In genomic region chr5:43065384-43066230, GRCh38 we compare ENCODE assay signal across 1 cellular context.
TF ChIP-seq lines count a peak whose summit lies in the region.

No MANE protein-coding gene starts in this region.

TF ChIP-seq in HepG2, 621 proteins besides CTCF, POLR2A, EP300 and RAD21 (continued from another document and continues in another):
- TF ChIP-seq, protein P1, sequence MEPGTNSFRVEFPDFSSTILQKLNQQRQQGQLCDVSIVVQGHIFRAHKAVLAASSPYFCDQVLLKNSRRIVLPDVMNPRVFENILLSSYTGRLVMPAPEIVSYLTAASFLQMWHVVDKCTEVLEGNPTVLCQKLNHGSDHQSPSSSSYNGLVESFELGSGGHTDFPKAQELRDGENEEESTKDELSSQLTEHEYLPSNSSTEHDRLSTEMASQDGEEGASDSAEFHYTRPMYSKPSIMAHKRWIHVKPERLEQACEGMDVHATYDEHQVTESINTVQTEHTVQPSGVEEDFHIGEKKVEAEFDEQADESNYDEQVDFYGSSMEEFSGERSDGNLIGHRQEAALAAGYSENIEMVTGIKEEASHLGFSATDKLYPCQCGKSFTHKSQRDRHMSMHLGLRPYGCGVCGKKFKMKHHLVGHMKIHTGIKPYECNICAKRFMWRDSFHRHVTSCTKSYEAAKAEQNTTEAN (CRISPR knock-in tag; conservative IDR thresholded peaks at IDR 0.05) = no peak
- TF ChIP-seq ZNF136 (CRISPR knock-in tag; IDR thresholded peaks at IDR 0.05; ENCODE audit: low read depth) = no peak
- no peak for TF ChIP-seq ZNF562 (CRISPR knock-in tag; IDR thresholded peaks at IDR 0.05; ENCODE audit: borderline replicate concordance)
- no peak for TF ChIP-seq GMEB2 (CRISPR knock-in tag; IDR thresholded peaks at IDR 0.05; ENCODE audit: low read depth)
- TF ChIP-seq ZNF382 (CRISPR knock-in tag; IDR thresholded peaks at IDR 0.05; ENCODE audit: borderline replicate concordance) = no peak
- no peak for TF ChIP-seq SRSF9 (IDR thresholded peaks at IDR 0.05; ENCODE audit: borderline replicate concordance, insufficient read depth, low read depth, low read length, poor library complexity, severe bottlenecking)
- TF ChIP-seq, protein P2, sequence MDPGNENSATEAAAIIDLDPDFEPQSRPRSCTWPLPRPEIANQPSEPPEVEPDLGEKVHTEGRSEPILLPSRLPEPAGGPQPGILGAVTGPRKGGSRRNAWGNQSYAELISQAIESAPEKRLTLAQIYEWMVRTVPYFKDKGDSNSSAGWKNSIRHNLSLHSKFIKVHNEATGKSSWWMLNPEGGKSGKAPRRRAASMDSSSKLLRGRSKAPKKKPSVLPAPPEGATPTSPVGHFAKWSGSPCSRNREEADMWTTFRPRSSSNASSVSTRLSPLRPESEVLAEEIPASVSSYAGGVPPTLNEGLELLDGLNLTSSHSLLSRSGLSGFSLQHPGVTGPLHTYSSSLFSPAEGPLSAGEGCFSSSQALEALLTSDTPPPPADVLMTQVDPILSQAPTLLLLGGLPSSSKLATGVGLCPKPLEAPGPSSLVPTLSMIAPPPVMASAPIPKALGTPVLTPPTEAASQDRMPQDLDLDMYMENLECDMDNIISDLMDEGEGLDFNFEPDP (CRISPR knock-in tag; conservative IDR thresholded peaks at IDR 0.05) = no peak
- no peak for TF ChIP-seq CBX1 (IDR thresholded peaks at IDR 0.05; ENCODE audit: low read depth)
- no peak for TF ChIP-seq SMARCE1 (IDR thresholded peaks at IDR 0.05; ENCODE audit: borderline replicate concordance)
- TF ChIP-seq ZNF256 (CRISPR knock-in tag; conservative IDR thresholded peaks at IDR 0.05) = no peak
- TF ChIP-seq ZNF839 (CRISPR knock-in tag; IDR thresholded peaks at IDR 0.05; ENCODE audit: borderline replicate concordance) = no peak
- TF ChIP-seq HOXA7 (CRISPR knock-in tag; IDR thresholded peaks at IDR 0.05) = no peak
- no peak for TF ChIP-seq FOXC1 (CRISPR knock-in tag; IDR thresholded peaks at IDR 0.05; ENCODE audit: borderline replicate concordance)
- no peak for TF ChIP-seq MLX (CRISPR knock-in tag; IDR thresholded peaks at IDR 0.05)
- TF ChIP-seq BRD4 (CRISPR knock-in tag; IDR thresholded peaks at IDR 0.05) = no peak
- no peak for TF ChIP-seq CREB1 (IDR thresholded peaks at IDR 0.05)
- no peak for TF ChIP-seq CREB1 (CRISPR knock-in tag; IDR thresholded peaks at IDR 0.05)
- TF ChIP-seq MZF1 (CRISPR knock-in tag; IDR thresholded peaks at IDR 0.05; ENCODE audit: borderline replicate concordance) = 0 out of 2 replicates have a peak, but pooled peaks have one; percentile 55
- TF ChIP-seq YY1 (IDR thresholded peaks at IDR 0.05; ENCODE audit: insufficient read depth, insufficient replicate concordance, low read depth, low read length) = no peak
- no peak for TF ChIP-seq TCF12 (IDR thresholded peaks at IDR 0.05)
- TF ChIP-seq TCF12 (CRISPR knock-in tag; IDR thresholded peaks at IDR 0.05) = no peak
- TF ChIP-seq NFRKB (IDR thresholded peaks at IDR 0.05) = no peak
- no peak for TF ChIP-seq FOXK2 (IDR thresholded peaks at IDR 0.05)
- no peak for TF ChIP-seq ZBTB39 (CRISPR knock-in tag; IDR thresholded peaks at IDR 0.05)
- TF ChIP-seq CREBL2 (CRISPR knock-in tag; IDR thresholded peaks at IDR 0.05; ENCODE audit: borderline replicate concordance) = no peak
- TF ChIP-seq ZNF772 (CRISPR knock-in tag; IDR thresholded peaks at IDR 0.05) = peak; percentile 6; the same call in 1 of the 2 replicates
- 0 out of 2 replicates have a peak, but pooled peaks have one; percentile 4 for TF ChIP-seq SAP130 (CRISPR knock-in tag; IDR thresholded peaks at IDR 0.05; ENCODE audit: low read depth)
- no peak for TF ChIP-seq ZNF557 (CRISPR knock-in tag; IDR thresholded peaks at IDR 0.05)
- TF ChIP-seq, protein P3, sequence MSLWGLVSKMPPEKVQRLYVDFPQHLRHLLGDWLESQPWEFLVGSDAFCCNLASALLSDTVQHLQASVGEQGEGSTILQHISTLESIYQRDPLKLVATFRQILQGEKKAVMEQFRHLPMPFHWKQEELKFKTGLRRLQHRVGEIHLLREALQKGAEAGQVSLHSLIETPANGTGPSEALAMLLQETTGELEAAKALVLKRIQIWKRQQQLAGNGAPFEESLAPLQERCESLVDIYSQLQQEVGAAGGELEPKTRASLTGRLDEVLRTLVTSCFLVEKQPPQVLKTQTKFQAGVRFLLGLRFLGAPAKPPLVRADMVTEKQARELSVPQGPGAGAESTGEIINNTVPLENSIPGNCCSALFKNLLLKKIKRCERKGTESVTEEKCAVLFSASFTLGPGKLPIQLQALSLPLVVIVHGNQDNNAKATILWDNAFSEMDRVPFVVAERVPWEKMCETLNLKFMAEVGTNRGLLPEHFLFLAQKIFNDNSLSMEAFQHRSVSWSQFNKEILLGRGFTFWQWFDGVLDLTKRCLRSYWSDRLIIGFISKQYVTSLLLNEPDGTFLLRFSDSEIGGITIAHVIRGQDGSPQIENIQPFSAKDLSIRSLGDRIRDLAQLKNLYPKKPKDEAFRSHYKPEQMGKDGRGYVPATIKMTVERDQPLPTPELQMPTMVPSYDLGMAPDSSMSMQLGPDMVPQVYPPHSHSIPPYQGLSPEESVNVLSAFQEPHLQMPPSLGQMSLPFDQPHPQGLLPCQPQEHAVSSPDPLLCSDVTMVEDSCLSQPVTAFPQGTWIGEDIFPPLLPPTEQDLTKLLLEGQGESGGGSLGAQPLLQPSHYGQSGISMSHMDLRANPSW (CRISPR knock-in tag; IDR thresholded peaks at IDR 0.05; ENCODE audit: borderline replicate concordance) = no peak
- no peak for TF ChIP-seq CREM (IDR thresholded peaks at IDR 0.05)
- TF ChIP-seq CREM (CRISPR knock-in tag; IDR thresholded peaks at IDR 0.05) = no peak
- no peak for TF ChIP-seq ZNF691 (CRISPR knock-in tag; IDR thresholded peaks at IDR 0.05; ENCODE audit: borderline replicate concordance, low read depth)
- TF ChIP-seq ZNF407 (CRISPR knock-in tag; IDR thresholded peaks at IDR 0.05; ENCODE audit: not compliant biosample characterization) = no peak
- no peak for TF ChIP-seq RBFOX2 (IDR thresholded peaks at IDR 0.05; ENCODE audit: low read depth, low read length)
- no peak for TF ChIP-seq ZNF841 (CRISPR knock-in tag; IDR thresholded peaks at IDR 0.05; ENCODE audit: borderline replicate concordance)
- TF ChIP-seq ZNF564 (CRISPR knock-in tag; IDR thresholded peaks at IDR 0.05) = 0 out of 2 replicates have a peak, but pooled peaks have one; percentile 28
- TF ChIP-seq SMAD9 (CRISPR knock-in tag; IDR thresholded peaks at IDR 0.05) = no peak
- 0 out of 2 replicates have a peak, but pooled peaks have one; percentile 14 for TF ChIP-seq NR1H2 (CRISPR knock-in tag; IDR thresholded peaks at IDR 0.05; ENCODE audit: borderline replicate concordance, low read depth)
- no peak for TF ChIP-seq MAFF (IDR thresholded peaks at IDR 0.05; ENCODE audit: low read depth, low read length)
- TF ChIP-seq ELK4 (CRISPR knock-in tag; IDR thresholded peaks at IDR 0.05; ENCODE audit: borderline replicate concordance) = no peak
- TF ChIP-seq SP1 (IDR thresholded peaks at IDR 0.05) = no peak
- no peak for TF ChIP-seq SP1 (CRISPR knock-in tag; IDR thresholded peaks at IDR 0.05)
- TF ChIP-seq ZMYM3 (CRISPR knock-in tag; IDR thresholded peaks at IDR 0.05) = peak; percentile 63
- no peak for TF ChIP-seq ZNF619 (CRISPR knock-in tag; IDR thresholded peaks at IDR 0.05)
- no peak for TF ChIP-seq SIN3A (IDR thresholded peaks at IDR 0.05; ENCODE audit: borderline replicate concordance, low read depth, low read length)
